In genomic region chr12:47636908-47637780, GRCh38 we compare ENCODE assay signal across 8 cellular contexts.
A peak's percentile ranks its signal among the peaks of the same experiment; 100 is the strongest.
DNase-seq lines count a peak whose midpoint lies in the region; ATAC-seq, FAIRE-seq and TF ChIP-seq lines count a peak whose summit lies in the region.

No MANE protein-coding gene starts in this region.

- DNase-seq in ACHN: peak; percentile 47
- DNase-seq in HCEC 1CT: peak; percentile 7
- peak; percentile 75 for DNase-seq in SK-MEL-5 (ENCODE audit: low read depth, low spot score)
- DNase-seq in bronchial epithelial cell (ENCODE audit: low read depth): peak; percentile 61
- peak; percentile 33 for DNase-seq in natural killer cell
- no peak for DNase-seq in DMS153 treated with DMSO at 0.1 percent for 48 hours (lab: John Stamatoyannopoulos, UW; ENCODE audit: unreplicated experiment)
- DNase-seq in superior temporal gyrus (ENCODE audit: extremely low spot score): no peak

- peaks cover 5 to 6% of the 10 kb centered on the region in 2 donors for H3K4me1 Mint-ChIP-seq in natural killer cell

- in situ Hi-C loops in ACHN (cut with HindIII; ENCODE audit: low pct_ligation_motif_present, low pct_unique_long_range_greater_than_20kb, low sequenced_read_pairs) (no loop called here), SK-MEL-5 (cut with HindIII; ENCODE audit: low pct_unique_long_range_greater_than_20kb, low sequenced_read_pairs) (no loop called here)

- no peak overlapping the region for H3K4me3 Mint-ChIP-seq in natural killer cell

- peak; percentile 71 for TF ChIP-seq CTCF in bronchial epithelial cell (IDR thresholded peaks at IDR 0.05; ENCODE audit: insufficient read depth, low read length, severe bottlenecking)
- peak; percentile 36 for TF ChIP-seq CTCF in natural killer cell (IDR thresholded peaks at IDR 0.05)

- no peak overlapping the region for H3K4me3 ChIP-seq in bronchial epithelial cell (ENCODE audit: low read depth, low read length)

- intact Hi-C loops in natural killer cell (cut with micrococcal nuclease): loop anchor here (5.0 kb wide), 1 partner anchor 605 kb away; no protein-coding TSS in a partner anchor

- H3K27me3 ChIP-seq in bronchial epithelial cell (ENCODE audit: control insufficient read depth, insufficient read depth, low read length): no peaks in the 10 kb centered on the region

- H3K27me3 Mint-ChIP-seq in natural killer cell (ENCODE audit: low read depth in 2 of 2): no peaks in the 10 kb centered on the region

- H3K36me3 Mint-ChIP-seq in natural killer cell: peaks cover 27% of the 10 kb centered on the region

- no peak overlapping the region for H3K27ac Mint-ChIP-seq in natural killer cell

- H3K36me3 ChIP-seq in bronchial epithelial cell (ENCODE audit: control insufficient read depth, insufficient read depth, low read length): no peaks in the 10 kb centered on the region

- ATAC-seq in natural killer cell (no peak), GM21515 (IDR thresholded peaks at IDR 0.05; ENCODE audit: unreplicated experiment) (no peak)

- no peak for FAIRE-seq in bronchial epithelial cell (lab: Jason Lieb, UNC)

- H3K9me3 Mint-ChIP-seq in natural killer cell: peaks cover 4 to 5% of the 10 kb centered on the region in 2 donors

Comparison
In these comparisons a context has a peak if more than half of its experiments do, and no peak if none do; other contexts are left out.
1. DNase-seq: peak in ACHN (single experiment), HCEC 1CT (single experiment), SK-MEL-5 (single experiment), bronchial epithelial cell (single experiment) and natural killer cell (single experiment); none in DMS153 treated with DMSO at 0.1 percent for 48 hours (single experiment) and superior temporal gyrus (single experiment).